In the genomic region with DNA sequence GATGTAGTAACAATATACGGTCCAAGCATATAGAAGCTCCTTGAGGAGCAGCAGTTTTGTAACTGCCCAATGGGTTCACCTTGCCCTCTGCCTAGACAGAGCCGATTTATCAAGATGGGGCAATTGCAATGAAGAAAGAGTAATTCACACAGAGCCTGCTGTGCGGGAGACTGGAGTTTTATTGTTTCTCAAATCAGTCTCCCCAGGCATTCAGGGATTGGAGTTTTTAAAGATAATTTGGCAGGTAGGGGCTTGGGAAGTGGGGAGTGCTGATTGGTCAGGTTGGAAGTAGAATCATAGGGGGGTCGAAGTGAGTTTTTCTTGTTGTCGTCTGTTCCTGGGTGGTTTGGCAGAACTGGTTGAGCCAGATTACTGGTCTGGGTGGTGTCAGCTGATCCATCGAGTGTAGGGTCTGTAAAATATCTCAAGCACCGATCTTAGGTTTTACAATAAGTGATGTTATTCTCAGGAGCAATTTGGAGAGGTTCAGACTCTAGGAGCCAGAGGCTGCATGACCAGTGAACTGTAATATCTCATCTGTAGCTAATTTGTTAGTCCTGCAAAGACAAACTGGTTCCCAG, we compare ENCODE assay signal across 15 cellular contexts. TPM values are rescaled to one million over a fixed set of nuclear protein-coding genes. Genes with fewer than 3 reads are reported as not detected.
"Had no signal": no experiment of that assay in that cellular context is flagged by ENCODE, and none has a peak within 500 bp of the region (broad histone marks: within the 10 kb centered on the region; RNA-seq: fewer than 3 reads in every experiment).

No MANE protein-coding gene starts in this region.

- H3K4me3 Mint-ChIP-seq: nephron progenitor cell had no signal

- H3K4me1 ChIP-seq: parathyroid adenoma had no signal

- H3K9me3 Mint-ChIP-seq: nephron progenitor cell had no signal

- ATAC-seq: left ventricle myocardium superior had no signal

- DNase-seq: activated CD4-positive, alpha-beta T cell treated with anti-CD3 and anti-CD28 coated beads for 48 hours; activated naive CD4-positive, alpha-beta T cell treated with Interleukin-2 at 50 U/mL for 16 hours; dermis blood vessel endothelial cell; erythroblast; hypothalamus; kidney; left ventricle myocardium superior; mesenchymal stem cell; nephron progenitor cell; retina; T-helper 1 cell; tibial artery had no signal

- H3K27me3 ChIP-seq: tibial artery had no signal

- H3K9ac ChIP-seq: parathyroid adenoma had no signal

- H3K27ac ChIP-seq: parathyroid adenoma, tibial artery, VCaP had no signal

- H3K36me3 ChIP-seq: tibial artery had no signal

- H3K9me3 ChIP-seq: tibial artery had no signal

- H3K27ac Mint-ChIP-seq: nephron progenitor cell had no signal

- H3K4me3 ChIP-seq: tibial artery had no signal

RNA-seq across cellular contexts. Expression of gene SERPINA2, which starts 31.5 kb away (rescaled TPM):
- total RNA-seq: dermis blood vessel endothelial cell, kidney, left ventricle myocardium superior, skeletal muscle tissue had no signal

RNA-seq across cellular contexts. Expression of gene SERPINA11, which starts 54.6 kb away (rescaled TPM):
- total RNA-seq: dermis blood vessel endothelial cell, kidney, left ventricle myocardium superior, skeletal muscle tissue had no signal
